8 cellular contexts compared by ENCODE assay signal in the genomic region with DNA sequence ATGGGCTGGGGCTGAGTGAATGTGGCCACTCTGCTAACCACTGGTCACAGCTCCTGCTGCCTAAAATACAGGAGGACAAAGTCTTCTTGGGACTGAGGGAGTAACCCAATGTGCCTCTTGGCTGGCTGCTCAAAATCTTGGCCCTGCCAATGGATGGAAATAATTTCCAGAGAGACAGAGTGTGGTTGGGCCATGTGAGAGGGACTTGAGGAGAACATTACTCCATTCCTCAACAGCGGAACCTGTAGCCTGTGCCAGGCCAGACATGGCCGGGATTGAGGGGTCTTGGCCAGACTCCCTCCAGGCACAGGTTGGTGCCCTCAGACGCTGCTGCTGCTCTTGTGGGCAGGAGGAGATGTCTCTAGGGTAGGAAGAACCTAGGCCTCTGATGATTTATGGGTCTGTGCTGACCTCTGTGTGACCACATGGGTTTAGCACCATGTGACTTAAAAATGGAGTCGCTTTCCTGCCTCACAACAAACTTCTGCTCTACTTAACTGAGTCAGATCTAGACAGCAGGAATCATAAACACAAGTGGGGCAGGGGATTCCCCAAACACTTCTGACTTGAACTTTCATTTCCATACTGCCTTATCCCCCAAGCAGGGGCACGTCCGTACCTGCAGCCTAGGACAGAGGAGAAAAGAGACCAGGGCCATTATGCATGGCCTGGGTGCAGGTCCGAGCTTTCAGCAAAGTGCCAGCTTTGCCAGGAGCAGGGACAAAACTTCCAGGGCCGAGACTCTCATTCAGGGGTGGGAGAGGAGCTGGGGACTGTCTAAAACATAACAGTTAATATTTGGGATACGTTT.
DNase-seq lines count a peak whose midpoint lies in the region; ATAC-seq, FAIRE-seq and TF ChIP-seq lines count a peak whose summit lies in the region.
"Had no signal": no experiment of that assay in that cellular context is flagged by ENCODE, and none has a peak within 500 bp of the region (broad histone marks: within the 10 kb centered on the region; RNA-seq: fewer than 3 reads in every experiment).

No MANE protein-coding gene starts in this region.

- H3K9ac ChIP-seq in SK-N-SH: no peak overlapping the region

- H3F3A ChIP-seq in SK-N-SH (replicated peaks; ENCODE audit: insufficient read depth): no peaks in the 10 kb centered on the region

- no peak overlapping the region for H3K4me2 ChIP-seq in SK-N-SH

- no peaks in the 10 kb centered on the region for H3K79me2 ChIP-seq in SK-N-SH (ENCODE audit: insufficient read depth)

- CTCF ChIA-PET in SK-N-SH (lab: Yijun Ruan, JAX): interaction anchor here (0.7 to 7.0 kb wide), 3 partner anchors 20 to 54 kb away, joined by 3 to 82 read pairs (median 3); no protein-coding TSS in a partner anchor

- no peaks in the 10 kb centered on the region for H4K20me1 ChIP-seq in SK-N-SH (ENCODE audit: insufficient read depth)

- no peaks in the 10 kb centered on the region for H3K9me2 ChIP-seq in SK-N-SH

- peak; percentile 88 for ATAC-seq in GM19351 (IDR thresholded peaks at IDR 0.05; ENCODE audit: unreplicated experiment)
- ATAC-seq in HG03159 (IDR thresholded peaks at IDR 0.05; ENCODE audit: unreplicated experiment): peak; percentile 81
- ATAC-seq in activated naive CD4-positive, alpha-beta T cell treated with anti-CD3 and anti-CD28 coated beads, Interleukin-2, amount 50 U/mL, for 72 hours: peak; percentile 92 to 98

- H3K4me3 ChIP-seq in SK-N-SH (ENCODE audit: low read depth in 2 of 2, low read length in 1 of 2): no peak overlapping the region

- peaks cover 0 to 5% of the 10 kb centered on the region in 2 donors for H3K9me3 Mint-ChIP-seq in activated naive CD4-positive, alpha-beta T cell treated with anti-CD3 and anti-CD28 coated beads, Interleukin-2, amount 50 U/mL, for 72 hours
- H3K9me3 Mint-ChIP-seq: nephron had no signal

- no peak for TF ChIP-seq EP300 in SK-N-SH (IDR thresholded peaks at IDR 0.05; ENCODE audit: borderline replicate concordance in 1 of 2, low read depth in 1 of 2, low read length in 1 of 2)

- WGBS in SK-N-SH (ENCODE audit: low lambda C conversion rate): 92% methylated on average over 9 of the region's 9 CpGs

- H3K27ac Mint-ChIP-seq in activated naive CD4-positive, alpha-beta T cell treated with anti-CD3 and anti-CD28 coated beads, Interleukin-2, amount 50 U/mL, for 72 hours: peak overlapping the region; percentile 88 to 94
- H3K27ac Mint-ChIP-seq: nephron had no signal

- POLR2A ChIA-PET in SK-N-SH (lab: Yijun Ruan, JAX): no interaction called here

- H3K4me1 ChIP-seq in SK-N-SH (ENCODE audit: control insufficient read depth in 1 of 2, insufficient read depth in 2 of 2, low read depth in 1 of 2, low read length in 1 of 2): peaks cover 0 to 13% of the 10 kb centered on the region in 2 experiments; a peak in 2 of 4 replicates

- no peak for FAIRE-seq in HTR-8/SVneo (lab: Jason Lieb, UNC)

- TF ChIP-seq RAD21 in SK-N-SH (IDR thresholded peaks at IDR 0.05; ENCODE audit: low read length): no peak

- H3K36me3 Mint-ChIP-seq in activated naive CD4-positive, alpha-beta T cell treated with anti-CD3 and anti-CD28 coated beads, Interleukin-2, amount 50 U/mL, for 72 hours: peaks cover 4 to 27% of the 10 kb centered on the region in 2 donors

- peaks cover 0 to 2% of the 10 kb centered on the region in 2 experiments for H3K36me3 ChIP-seq in SK-N-SH (replicated peaks in 1 of 2; ENCODE audit: control insufficient read depth in 1 of 2, insufficient read depth in 2 of 2, low read length in 1 of 2)

- no peaks in the 10 kb centered on the region for H3K27me3 ChIP-seq in SK-N-SH (ENCODE audit: insufficient read depth)

- H3K27ac ChIP-seq in SK-N-SH (ENCODE audit: low read depth in 2 of 2, low read length in 1 of 2): no peak overlapping the region

- H2AFZ ChIP-seq in SK-N-SH (ENCODE audit: low read depth): no peak overlapping the region

- peak; percentile 57 to 58 for DNase-seq in activated naive CD4-positive, alpha-beta T cell treated with anti-CD3 and anti-CD28 coated beads, Interleukin-2, amount 50 U/mL, for 72 hours (ENCODE audit: low spot score in 2 of 2)
- DNase-seq in midbrain (lab: John Stamatoyannopoulos, UW) (peak; percentile 22), SK-N-SH (no peak), HTR-8/SVneo (ENCODE audit: insufficient read length, low spot score) (no peak), NCI-H1092 (lab: John Stamatoyannopoulos, UW) (no peak)

- TF ChIP-seq CTCF in SK-N-SH (IDR thresholded peaks at IDR 0.05): no peak

- H3K9me3 ChIP-seq in SK-N-SH: no peaks in the 10 kb centered on the region

TF ChIP-seq in SK-N-SH, 30 proteins besides CTCF, POLR2A, EP300 and RAD21:
- no peak for TF ChIP-seq MXI1 (IDR thresholded peaks at IDR 0.05; ENCODE audit: low read depth, low read length)
- TF ChIP-seq JUND (IDR thresholded peaks at IDR 0.05): no peak
- TF ChIP-seq, protein P1, sequence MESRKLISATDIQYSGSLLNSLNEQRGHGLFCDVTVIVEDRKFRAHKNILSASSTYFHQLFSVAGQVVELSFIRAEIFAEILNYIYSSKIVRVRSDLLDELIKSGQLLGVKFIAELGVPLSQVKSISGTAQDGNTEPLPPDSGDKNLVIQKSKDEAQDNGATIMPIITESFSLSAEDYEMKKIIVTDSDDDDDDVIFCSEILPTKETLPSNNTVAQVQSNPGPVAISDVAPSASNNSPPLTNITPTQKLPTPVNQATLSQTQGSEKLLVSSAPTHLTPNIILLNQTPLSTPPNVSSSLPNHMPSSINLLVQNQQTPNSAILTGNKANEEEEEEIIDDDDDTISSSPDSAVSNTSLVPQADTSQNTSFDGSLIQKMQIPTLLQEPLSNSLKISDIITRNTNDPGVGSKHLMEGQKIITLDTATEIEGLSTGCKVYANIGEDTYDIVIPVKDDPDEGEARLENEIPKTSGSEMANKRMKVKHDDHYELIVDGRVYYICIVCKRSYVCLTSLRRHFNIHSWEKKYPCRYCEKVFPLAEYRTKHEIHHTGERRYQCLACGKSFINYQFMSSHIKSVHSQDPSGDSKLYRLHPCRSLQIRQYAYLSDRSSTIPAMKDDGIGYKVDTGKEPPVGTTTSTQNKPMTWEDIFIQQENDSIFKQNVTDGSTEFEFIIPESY (IDR thresholded peaks at IDR 0.05; ENCODE audit: borderline replicate concordance, low read depth): no peak
- TF ChIP-seq RXRA (IDR thresholded peaks at IDR 0.05; ENCODE audit: borderline replicate concordance, low read depth): no peak
- no peak for TF ChIP-seq FOSL2 (IDR thresholded peaks at IDR 0.05; ENCODE audit: borderline replicate concordance, low read depth)
- TF ChIP-seq POLR2AphosphoS5 (IDR thresholded peaks at IDR 0.05; ENCODE audit: low read depth, low read length): no peak
- TF ChIP-seq, protein P2, sequence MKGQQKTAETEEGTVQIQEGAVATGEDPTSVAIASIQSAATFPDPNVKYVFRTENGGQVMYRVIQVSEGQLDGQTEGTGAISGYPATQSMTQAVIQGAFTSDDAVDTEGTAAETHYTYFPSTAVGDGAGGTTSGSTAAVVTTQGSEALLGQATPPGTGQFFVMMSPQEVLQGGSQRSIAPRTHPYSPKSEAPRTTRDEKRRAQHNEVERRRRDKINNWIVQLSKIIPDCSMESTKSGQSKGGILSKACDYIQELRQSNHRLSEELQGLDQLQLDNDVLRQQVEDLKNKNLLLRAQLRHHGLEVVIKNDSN (IDR thresholded peaks at IDR 0.05; ENCODE audit: borderline replicate concordance, low read depth): no peak
- TF ChIP-seq MEF2A (IDR thresholded peaks at IDR 0.05; ENCODE audit: borderline replicate concordance, low read depth): no peak
- TF ChIP-seq FOXM1 (IDR thresholded peaks at IDR 0.05; ENCODE audit: low read depth): no peak
- TF ChIP-seq FOXJ3 (CRISPR knock-in tag; IDR thresholded peaks at IDR 0.05): no peak
- no peak for TF ChIP-seq TAF1 (IDR thresholded peaks at IDR 0.05; ENCODE audit: borderline replicate concordance, low read depth, low read length)
- no peak for TF ChIP-seq NRF1 (IDR thresholded peaks at IDR 0.05; ENCODE audit: low read depth, low read length)
- TF ChIP-seq, protein P3, sequence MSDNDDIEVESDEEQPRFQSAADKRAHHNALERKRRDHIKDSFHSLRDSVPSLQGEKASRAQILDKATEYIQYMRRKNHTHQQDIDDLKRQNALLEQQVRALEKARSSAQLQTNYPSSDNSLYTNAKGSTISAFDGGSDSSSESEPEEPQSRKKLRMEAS (IDR thresholded peaks at IDR 0.05; ENCODE audit: low read depth): no peak
- no peak for TF ChIP-seq TEAD4 (IDR thresholded peaks at IDR 0.05; ENCODE audit: borderline replicate concordance, insufficient read depth)
- TF ChIP-seq GATA2 (CRISPR knock-in tag; IDR thresholded peaks at IDR 0.05): no peak
- no peak for TF ChIP-seq GABPA (IDR thresholded peaks at IDR 0.05; ENCODE audit: low read depth)
- TF ChIP-seq, protein P4, sequence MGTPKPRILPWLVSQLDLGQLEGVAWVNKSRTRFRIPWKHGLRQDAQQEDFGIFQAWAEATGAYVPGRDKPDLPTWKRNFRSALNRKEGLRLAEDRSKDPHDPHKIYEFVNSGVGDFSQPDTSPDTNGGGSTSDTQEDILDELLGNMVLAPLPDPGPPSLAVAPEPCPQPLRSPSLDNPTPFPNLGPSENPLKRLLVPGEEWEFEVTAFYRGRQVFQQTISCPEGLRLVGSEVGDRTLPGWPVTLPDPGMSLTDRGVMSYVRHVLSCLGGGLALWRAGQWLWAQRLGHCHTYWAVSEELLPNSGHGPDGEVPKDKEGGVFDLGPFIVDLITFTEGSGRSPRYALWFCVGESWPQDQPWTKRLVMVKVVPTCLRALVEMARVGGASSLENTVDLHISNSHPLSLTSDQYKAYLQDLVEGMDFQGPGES (IDR thresholded peaks at IDR 0.05; ENCODE audit: low read depth, low read length): no peak
- no peak for TF ChIP-seq RCOR1 (IDR thresholded peaks at IDR 0.05; ENCODE audit: low read length)
- TF ChIP-seq, protein P5, sequence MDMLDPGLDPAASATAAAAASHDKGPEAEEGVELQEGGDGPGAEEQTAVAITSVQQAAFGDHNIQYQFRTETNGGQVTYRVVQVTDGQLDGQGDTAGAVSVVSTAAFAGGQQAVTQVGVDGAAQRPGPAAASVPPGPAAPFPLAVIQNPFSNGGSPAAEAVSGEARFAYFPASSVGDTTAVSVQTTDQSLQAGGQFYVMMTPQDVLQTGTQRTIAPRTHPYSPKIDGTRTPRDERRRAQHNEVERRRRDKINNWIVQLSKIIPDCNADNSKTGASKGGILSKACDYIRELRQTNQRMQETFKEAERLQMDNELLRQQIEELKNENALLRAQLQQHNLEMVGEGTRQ (IDR thresholded peaks at IDR 0.05; ENCODE audit: borderline replicate concordance, low read depth, low read length): no peak

Comparison
In these comparisons a context has a peak if more than half of its experiments do, and no peak if none do; other contexts are left out.
1. DNase-seq: peak in activated naive CD4-positive, alpha-beta T cell treated with anti-CD3 and anti-CD28 coated beads, Interleukin-2, amount 50 U/mL, for 72 hours (2 of 2) and midbrain (single experiment); none in SK-N-SH (single experiment), HTR-8/SVneo (single experiment) and NCI-H1092 (single experiment).
2. Peak in every context shown above with its lines, with median percentiles within 50 percentile points of each other: ATAC-seq.